Comparison of ENCODE assay signal across 18 cellular contexts in genomic region chr15:47412802-47413201, GRCh38.
"Had no signal": no experiment of that assay in that cellular context is flagged by ENCODE, and none has a peak within 500 bp of the region (broad histone marks: within the 10 kb centered on the region; RNA-seq: fewer than 3 reads in every experiment).

No MANE protein-coding gene starts in this region.

- H3K27ac ChIP-seq: colonic mucosa, heart left ventricle, neutrophil, psoas muscle, right lobe of liver, spleen, transverse colon had no signal

- H3K4me3 ChIP-seq: colonic mucosa, heart left ventricle, psoas muscle, right lobe of liver, spleen, transverse colon had no signal

- H3K9me3 ChIP-seq: colonic mucosa, heart left ventricle, neutrophil, psoas muscle, right lobe of liver, spleen, thoracic aorta, transverse colon had no signal

- H3K36me3 ChIP-seq: colonic mucosa, heart left ventricle, neutrophil, right lobe of liver, spleen, thoracic aorta, transverse colon had no signal

- H3K4me1 ChIP-seq: colonic mucosa, right lobe of liver, spleen, transverse colon had no signal

- H3K27me3 ChIP-seq: colonic mucosa, heart left ventricle, neutrophil, right lobe of liver, spleen, transverse colon had no signal

- ATAC-seq: heart left ventricle; naive thymus-derived CD4-positive, alpha-beta T cell; psoas muscle; right lobe of liver; stimulated activated memory B cell treated with anti-CD40 and anti-IgM and Interleukin-4, amounts not matched to agents 10 μg/mL and 1 μg/mL and 100 μg/mL, for 72 hours had no signal

- DNase-seq: colonic mucosa; effector CD4-positive, alpha-beta T cell; heart left ventricle; hippocampal formation; kidney glomerular epithelial cell; mammary epithelial cell; naive thymus-derived CD4-positive, alpha-beta T cell; psoas muscle; retina; right lobe of liver; spleen; stimulated activated CD4-positive, alpha-beta T cell treated with anti-CD3 and anti-CD28 coated beads, Interleukin-15, amount 100 ng/mL, for 24 hours; stimulated activated CD4-positive, alpha-beta T cell treated with anti-CD3 and anti-CD28 coated beads, Interleukin-1b, Interleukin-23, amount 100 ng/mL, for 48 hours; stimulated activated CD4-positive, alpha-beta T cell treated with anti-CD3 and anti-CD28 coated beads, Interleukin-4, amount 100 ng/mL, for 24 hours; transverse colon had no signal
